ENCODE assay signal across 18 cellular contexts in genomic region chr7:35818513-35818912, GRCh38. TPM values are rescaled to one million over a fixed set of nuclear protein-coding genes. Genes with fewer than 3 reads are reported as not detected.
DNase-seq lines count a peak whose midpoint lies in the region; ATAC-seq and TF ChIP-seq lines count a peak whose summit lies in the region.
"Had no signal": no experiment of that assay in that cellular context is flagged by ENCODE, and none has a peak within 500 bp of the region (broad histone marks: within the 10 kb centered on the region; RNA-seq: fewer than 3 reads in every experiment).

No MANE protein-coding gene starts in this region.

- H3K27ac Mint-ChIP-seq in activated CD8-positive, alpha-beta T cell treated with anti-CD3 and anti-CD28 coated beads for 36 hours = peak overlapping the region; percentile 91
- H3K27ac Mint-ChIP-seq in activated CD8-positive, alpha-beta T cell treated with anti-CD3 and anti-CD28 coated beads, Interleukin-2, amount 10 ng/mL, durations not matched to agents 7 days and 5 days = no peak overlapping the region
- peak overlapping the region; percentile 29 for H3K27ac Mint-ChIP-seq in T-helper 2 cell treated with Interferon-gamma antibody and Interleukin-4, amounts not matched to agents 5 μg/mL and 100 μg/mL, for 36 hours
- peak overlapping the region; percentile 9 for H3K27ac Mint-ChIP-seq in chondrocyte (ENCODE audit: unreplicated experiment)
- H3K27ac Mint-ChIP-seq in stimulated activated naive B cell treated with anti-CD40 and anti-IgM and Interleukin-4, amounts not matched to agents 10 μg/mL and 1 μg/mL and 100 μg/mL, for 72 hours = peak overlapping the region; percentile 52
- H3K27ac Mint-ChIP-seq: HFFc6 had no signal

- H3K4me1 Mint-ChIP-seq in activated CD8-positive, alpha-beta T cell treated with anti-CD3 and anti-CD28 coated beads for 36 hours (ENCODE audit: low read depth) = peaks cover 72% of the 10 kb centered on the region
- H3K4me1 Mint-ChIP-seq in activated CD8-positive, alpha-beta T cell treated with anti-CD3 and anti-CD28 coated beads, Interleukin-2, amount 10 ng/mL, durations not matched to agents 7 days and 5 days (ENCODE audit: low read depth) = peaks cover 57% of the 10 kb centered on the region
- H3K4me1 Mint-ChIP-seq in T-helper 2 cell treated with Interferon-gamma antibody and Interleukin-4, amounts not matched to agents 5 μg/mL and 100 μg/mL, for 36 hours (ENCODE audit: low read depth) = peaks cover 51% of the 10 kb centered on the region
- H3K4me1 Mint-ChIP-seq in chondrocyte (ENCODE audit: low read depth) = peaks cover 78% of the 10 kb centered on the region
- peaks cover 47 to 57% of the 10 kb centered on the region in 2 donors for H3K4me1 Mint-ChIP-seq in stimulated activated naive B cell treated with anti-CD40 and anti-IgM and Interleukin-4, amounts not matched to agents 10 μg/mL and 1 μg/mL and 100 μg/mL, for 72 hours

- no peak for TF ChIP-seq CTCF in activated CD8-positive, alpha-beta T cell treated with anti-CD3 and anti-CD28 coated beads for 36 hours (IDR thresholded peaks at IDR 0.05)
- TF ChIP-seq CTCF in chondrocyte (IDR thresholded peaks at IDR 0.05) = no peak

- no peaks in the 10 kb centered on the region for H3K27me3 Mint-ChIP-seq in activated CD8-positive, alpha-beta T cell treated with anti-CD3 and anti-CD28 coated beads for 36 hours
- no peaks in the 10 kb centered on the region for H3K27me3 Mint-ChIP-seq in activated CD8-positive, alpha-beta T cell treated with anti-CD3 and anti-CD28 coated beads, Interleukin-2, amount 10 ng/mL, durations not matched to agents 7 days and 5 days (ENCODE audit: low read depth)
- no peaks in the 10 kb centered on the region for H3K27me3 Mint-ChIP-seq in T-helper 2 cell treated with Interferon-gamma antibody and Interleukin-4, amounts not matched to agents 5 μg/mL and 100 μg/mL, for 36 hours (ENCODE audit: low read depth)
- H3K27me3 Mint-ChIP-seq in chondrocyte (ENCODE audit: low read depth) = no peaks in the 10 kb centered on the region
- H3K27me3 Mint-ChIP-seq in stimulated activated naive B cell treated with anti-CD40 and anti-IgM and Interleukin-4, amounts not matched to agents 10 μg/mL and 1 μg/mL and 100 μg/mL, for 72 hours = no peaks in the 10 kb centered on the region

- CTCF ChIA-PET in activated CD8-positive, alpha-beta T cell treated with anti-CD3 and anti-CD28 coated beads for 36 hours (lab: Charles Lee) = no interaction called here
- CTCF ChIA-PET in activated CD8-positive, alpha-beta T cell treated with anti-CD3 and anti-CD28 coated beads, Interleukin-2, amount 10 ng/mL, durations not matched to agents 7 days and 5 days (lab: Charles Lee) = interaction anchor here (2.1 kb wide), 1 partner anchor 17 kb away, joined by 6 read pairs; the partner anchor contains the start of gene SEPTIN7

- intact Hi-C loops in activated CD8-positive, alpha-beta T cell treated with anti-CD3 and anti-CD28 coated beads for 36 hours (cut with micrococcal nuclease) = no loop called here

- POLR2A ChIA-PET in activated CD8-positive, alpha-beta T cell treated with anti-CD3 and anti-CD28 coated beads for 36 hours (lab: Charles Lee) = interaction anchor here (1.5 to 3.4 kb wide), 2 partner anchors 18 to 95 kb away, joined by 5 to 19 read pairs; partner anchors contain the start of gene SEPTIN7
- POLR2A ChIA-PET in activated CD8-positive, alpha-beta T cell treated with anti-CD3 and anti-CD28 coated beads, Interleukin-2, amount 10 ng/mL, durations not matched to agents 7 days and 5 days (lab: Charles Lee) = no interaction called here

- ATAC-seq in activated CD8-positive, alpha-beta T cell treated with anti-CD3 and anti-CD28 coated beads for 36 hours = peak; percentile 41
- no peak for ATAC-seq in activated CD8-positive, alpha-beta T cell treated with anti-CD3 and anti-CD28 coated beads, Interleukin-2, amount 10 ng/mL, durations not matched to agents 7 days and 5 days
- peak; percentile 25 to 34 for ATAC-seq in stimulated activated naive B cell treated with anti-CD40 and anti-IgM and Interleukin-4, amounts not matched to agents 10 μg/mL and 1 μg/mL and 100 μg/mL, for 72 hours (replicated peaks)
- ATAC-seq in HG02870 (IDR thresholded peaks at IDR 0.05; ENCODE audit: unreplicated experiment) = no peak
- ATAC-seq: foreskin keratinocyte had no signal

- peak overlapping the region; percentile 44 for H3K4me3 Mint-ChIP-seq in activated CD8-positive, alpha-beta T cell treated with anti-CD3 and anti-CD28 coated beads for 36 hours
- H3K4me3 Mint-ChIP-seq in activated CD8-positive, alpha-beta T cell treated with anti-CD3 and anti-CD28 coated beads, Interleukin-2, amount 10 ng/mL, durations not matched to agents 7 days and 5 days = no peak overlapping the region
- H3K4me3 Mint-ChIP-seq in T-helper 2 cell treated with Interferon-gamma antibody and Interleukin-4, amounts not matched to agents 5 μg/mL and 100 μg/mL, for 36 hours = peak overlapping the region; percentile 25
- H3K4me3 Mint-ChIP-seq in chondrocyte (ENCODE audit: unreplicated experiment) = no peak overlapping the region
- peak overlapping the region; percentile 18 to 30 for H3K4me3 Mint-ChIP-seq in stimulated activated naive B cell treated with anti-CD40 and anti-IgM and Interleukin-4, amounts not matched to agents 10 μg/mL and 1 μg/mL and 100 μg/mL, for 72 hours
- H3K4me3 Mint-ChIP-seq: HFFc6 had no signal

- DNase-seq in activated CD8-positive, alpha-beta T cell treated with anti-CD3 and anti-CD28 coated beads for 36 hours = no peak
- no peak for DNase-seq in activated CD8-positive, alpha-beta T cell treated with anti-CD3 and anti-CD28 coated beads, Interleukin-2, amount 10 ng/mL, durations not matched to agents 7 days and 5 days
- no peak for DNase-seq in T-helper 2 cell treated with Interferon-gamma antibody and Interleukin-4, amounts not matched to agents 5 μg/mL and 100 μg/mL, for 36 hours (ENCODE audit: low spot score)
- no peak for DNase-seq in chondrocyte (ENCODE audit: low spot score)
- DNase-seq in stimulated activated naive B cell treated with anti-CD40 and anti-IgM and Interleukin-4, amounts not matched to agents 10 μg/mL and 1 μg/mL and 100 μg/mL, for 72 hours = no peak
- DNase-seq in NCI-H2171 (lab: John Stamatoyannopoulos, UW) = no peak
- no peak for DNase-seq in activated CD4-positive, alpha-beta T cell treated with anti-CD3 and anti-CD28 coated beads for 1 hour
- DNase-seq: activated CD4-positive, alpha-beta T cell treated with anti-CD3 and anti-CD28 coated beads, Interleukin-2, amount 50 U/mL, for 48 hours; activated effector memory CD4-positive, alpha-beta T cell treated with Interleukin-2 at 50 U/mL for 16 hours; amygdala; foreskin keratinocyte; HFFc6; hippocampal formation; NCI-H1417 treated with DMSO at 0.1 percent for 48 hours; NCI-H524 treated with DMSO at 0.1 percent for 48 hours; stimulated activated CD4-positive, alpha-beta T cell treated with anti-CD3 and anti-CD28 coated beads, Interleukin-4, amount 100 ng/mL, for 24 hours; substantia nigra had no signal

- H3K9me3 Mint-ChIP-seq in activated CD8-positive, alpha-beta T cell treated with anti-CD3 and anti-CD28 coated beads for 36 hours = peaks cover 30% of the 10 kb centered on the region
- H3K9me3 Mint-ChIP-seq in activated CD8-positive, alpha-beta T cell treated with anti-CD3 and anti-CD28 coated beads, Interleukin-2, amount 10 ng/mL, durations not matched to agents 7 days and 5 days (ENCODE audit: insufficient read depth) = peaks cover 39% of the 10 kb centered on the region
- H3K9me3 Mint-ChIP-seq in T-helper 2 cell treated with Interferon-gamma antibody and Interleukin-4, amounts not matched to agents 5 μg/mL and 100 μg/mL, for 36 hours = peaks cover 11% of the 10 kb centered on the region
- peaks cover 29% of the 10 kb centered on the region for H3K9me3 Mint-ChIP-seq in chondrocyte (ENCODE audit: low read depth)
- H3K9me3 Mint-ChIP-seq in stimulated activated naive B cell treated with anti-CD40 and anti-IgM and Interleukin-4, amounts not matched to agents 10 μg/mL and 1 μg/mL and 100 μg/mL, for 72 hours = peaks cover 12 to 21% of the 10 kb centered on the region in 2 donors
- H3K9me3 Mint-ChIP-seq: HFFc6 had no signal

- H3K36me3 Mint-ChIP-seq in activated CD8-positive, alpha-beta T cell treated with anti-CD3 and anti-CD28 coated beads for 36 hours (ENCODE audit: low read depth) = peaks cover 63% of the 10 kb centered on the region
- peaks cover 73% of the 10 kb centered on the region for H3K36me3 Mint-ChIP-seq in activated CD8-positive, alpha-beta T cell treated with anti-CD3 and anti-CD28 coated beads, Interleukin-2, amount 10 ng/mL, durations not matched to agents 7 days and 5 days (ENCODE audit: low read depth)
- peaks cover 47% of the 10 kb centered on the region for H3K36me3 Mint-ChIP-seq in T-helper 2 cell treated with Interferon-gamma antibody and Interleukin-4, amounts not matched to agents 5 μg/mL and 100 μg/mL, for 36 hours (ENCODE audit: low read depth)
- H3K36me3 Mint-ChIP-seq in chondrocyte (ENCODE audit: low read depth) = peaks cover 11% of the 10 kb centered on the region
- peaks cover 49 to 77% of the 10 kb centered on the region in 2 donors for H3K36me3 Mint-ChIP-seq in stimulated activated naive B cell treated with anti-CD40 and anti-IgM and Interleukin-4, amounts not matched to agents 10 μg/mL and 1 μg/mL and 100 μg/mL, for 72 hours

RNA-seq across cellular contexts. Expression of gene SEPTIN7, which starts 17.7 kb away (rescaled TPM):
- total RNA-seq in activated CD8-positive, alpha-beta T cell treated with anti-CD3 and anti-CD28 coated beads for 36 hours = 100 to 1,000 TPM; 231 to 235 TPM
- 100 to 1,000 TPM; 269 to 272 TPM for total RNA-seq in activated CD8-positive, alpha-beta T cell treated with anti-CD3 and anti-CD28 coated beads, Interleukin-2, amount 10 ng/mL, durations not matched to agents 7 days and 5 days
- total RNA-seq in chondrocyte = 380 to 386 TPM (median 383 TPM) in 3 replicates

Comparison
In these comparisons a context has a peak if more than half of its experiments do, and no peak if none do; other contexts are left out.
1. ATAC-seq: peak in activated CD8-positive, alpha-beta T cell treated with anti-CD3 and anti-CD28 coated beads for 36 hours (single experiment) and stimulated activated naive B cell treated with anti-CD40 and anti-IgM and Interleukin-4, amounts not matched to agents 10 μg/mL and 1 μg/mL and 100 μg/mL, for 72 hours (2 of 2); none in activated CD8-positive, alpha-beta T cell treated with anti-CD3 and anti-CD28 coated beads, Interleukin-2, amount 10 ng/mL, durations not matched to agents 7 days and 5 days (single experiment) and HG02870 (single experiment).
2. H3K4me3 Mint-ChIP-seq: peak in activated CD8-positive, alpha-beta T cell treated with anti-CD3 and anti-CD28 coated beads for 36 hours (single experiment), T-helper 2 cell treated with Interferon-gamma antibody and Interleukin-4, amounts not matched to agents 5 μg/mL and 100 μg/mL, for 36 hours (single experiment) and stimulated activated naive B cell treated with anti-CD40 and anti-IgM and Interleukin-4, amounts not matched to agents 10 μg/mL and 1 μg/mL and 100 μg/mL, for 72 hours (2 of 2); none in activated CD8-positive, alpha-beta T cell treated with anti-CD3 and anti-CD28 coated beads, Interleukin-2, amount 10 ng/mL, durations not matched to agents 7 days and 5 days (single experiment) and chondrocyte (single experiment).